9 cellular contexts compared by ENCODE assay signal in the genomic region with DNA sequence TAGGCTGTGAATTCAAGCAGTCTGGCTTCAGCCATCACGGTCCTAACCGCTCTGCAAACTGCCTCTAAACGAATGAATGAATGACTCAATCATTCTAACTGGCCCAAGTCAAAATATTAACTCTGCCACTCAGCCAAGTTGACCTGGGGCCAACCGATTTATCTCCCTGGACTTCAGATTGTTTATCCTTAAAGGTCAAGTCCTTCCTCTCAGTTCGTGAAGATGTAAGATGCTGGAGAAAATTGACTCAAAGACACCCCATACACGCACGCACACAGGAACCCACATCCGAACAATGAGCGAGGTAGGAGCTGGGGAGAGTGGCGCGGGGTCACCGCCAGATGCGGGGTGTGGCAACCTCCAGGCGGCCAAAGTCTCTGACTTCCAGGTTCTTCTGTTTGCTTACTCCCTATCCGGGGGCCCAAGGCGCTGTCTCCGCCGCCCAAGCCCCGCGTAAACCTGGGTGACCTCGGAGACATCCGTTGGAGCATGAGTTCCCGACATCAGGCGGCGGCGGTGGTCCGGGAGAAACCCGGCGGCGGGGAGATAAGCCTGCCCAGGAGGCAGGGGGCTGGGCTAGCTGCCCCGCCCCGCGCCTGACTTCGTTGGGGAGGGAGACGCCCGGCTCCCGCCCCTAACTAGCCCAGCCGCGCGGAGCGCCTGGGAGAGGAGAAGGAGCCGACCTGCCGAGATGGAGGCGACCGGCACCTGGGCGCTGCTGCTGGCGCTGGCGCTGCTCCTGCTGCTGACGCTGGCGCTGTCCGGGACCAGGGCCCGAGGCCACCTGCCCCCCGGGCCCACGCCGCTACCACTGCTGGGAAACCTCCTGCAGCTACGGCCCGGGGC. TPM values are rescaled to one million over a fixed set of nuclear protein-coding genes. Genes with fewer than 3 reads are reported as not detected.
DNase-seq lines count a peak whose midpoint lies in the region; ATAC-seq and TF ChIP-seq lines count a peak whose summit lies in the region.
"Had no signal": no experiment of that assay in that cellular context is flagged by ENCODE, and none has a peak within 500 bp of the region (broad histone marks: within the 10 kb centered on the region; RNA-seq: fewer than 3 reads in every experiment).

CYP2S1 (plus strand) TSS at position 646 of the 846 bp plus-strand sequence; CDS start at position 692, 46 bp downstream.

- intact Hi-C loops in esophagus muscularis mucosa (cut with DNase I) = no loop called here

- H3K36me3 ChIP-seq in esophagus muscularis mucosa (no peaks in the 10 kb centered on the region), osteoblast (ENCODE audit: insufficient read depth, low read length) (no peaks in the 10 kb centered on the region)

- peaks cover 0 to 96% (median 26%) of the 10 kb centered on the region in 4 donors for H3K27me3 ChIP-seq in esophagus muscularis mucosa
- peaks cover 47% of the 10 kb centered on the region for H3K27me3 ChIP-seq in osteoblast (ENCODE audit: insufficient read depth, low read length)

- ATAC-seq in SK-N-SH treated with all-trans-retinoic acid at 6 μM for 48 hours = peak; percentile 36
- no peak for ATAC-seq in HG02938 (IDR thresholded peaks at IDR 0.05; ENCODE audit: unreplicated experiment)
- no peak for ATAC-seq in HG02798 (IDR thresholded peaks at IDR 0.05; ENCODE audit: poor library complexity, unreplicated experiment)

- H3K4me1 ChIP-seq in esophagus muscularis mucosa (peaks cover 7 to 13% (median 11%) of the 10 kb centered on the region in 4 donors), osteoblast (ENCODE audit: insufficient read depth, low read length) (no peaks in the 10 kb centered on the region)

- H3K4me2 ChIP-seq in osteoblast (ENCODE audit: insufficient read depth, low read length) = no peak within 1 kb of the TSS
- H3K4me2 ChIP-seq: KMS-11 had no signal

- TF ChIP-seq CTCF in esophagus muscularis mucosa (IDR thresholded peaks at IDR 0.05) (no peak), osteoblast (IDR thresholded peaks at IDR 0.05; ENCODE audit: extremely low read depth, low read depth, low read length) (no peak)

- no peak within 1 kb of the TSS for H3K27ac ChIP-seq in esophagus muscularis mucosa (replicated peaks in 1 of 4)
- H3K27ac ChIP-seq in osteoblast (ENCODE audit: low read depth, low read length) = no peak within 1 kb of the TSS
- H3K27ac ChIP-seq: KMS-11 had no signal

- no peaks in the 10 kb centered on the region for H4K20me1 ChIP-seq in osteoblast (ENCODE audit: insufficient read depth, low read length)

- TF ChIP-seq POLR2A in esophagus muscularis mucosa (IDR thresholded peaks at IDR 0.05; ENCODE audit: low read depth) = no peak

- DNase-seq in GM03348 (ENCODE audit: low spot score) (peak; percentile 45), esophagus muscularis mucosa (ENCODE audit: extremely low spot score) (no peak), osteoblast (ENCODE audit: insufficient read length, low spot score, missing footprints) (peak; percentile 87), NCI-H1105 (lab: John Stamatoyannopoulos, UW) (no peak), NCI-H1048 (lab: John Stamatoyannopoulos, UW) (no peak)

- H2AFZ ChIP-seq in osteoblast (ENCODE audit: low read length) = no peak within 1 kb of the TSS

- H3K4me3 ChIP-seq in esophagus muscularis mucosa (peak within 1 kb of the TSS; percentile 32 to 44 (median 38)), osteoblast (ENCODE audit: insufficient read depth, low read length) (no peak within 1 kb of the TSS)

- H3K79me2 ChIP-seq in osteoblast (ENCODE audit: insufficient read depth, low read length) = no peaks in the 10 kb centered on the region

- WGBS in esophagus muscularis mucosa = 19% methylated on average over 5 of the region's 57 CpGs

- TF ChIP-seq EP300 in esophagus muscularis mucosa (IDR thresholded peaks at IDR 0.05) = no peak

- H3K9me3 ChIP-seq in esophagus muscularis mucosa = no peaks in the 10 kb centered on the region
- no peaks in the 10 kb centered on the region for H3K9me3 ChIP-seq in osteoblast (ENCODE audit: low read depth, low read length)

TF ChIP-seq in SK-N-SH treated with all-trans-retinoic acid at 6 μM for 48 hours, 23 proteins besides CTCF, POLR2A, EP300 and RAD21 (continues in another document):
- TF ChIP-seq TOX (CRISPR knock-in tag; IDR thresholded peaks at IDR 0.05; ENCODE audit: borderline replicate concordance) (no peak), ARNTL (CRISPR knock-in tag; IDR thresholded peaks at IDR 0.05; ENCODE audit: borderline replicate concordance, low read depth) (no peak), SNAI2 (CRISPR knock-in tag; IDR thresholded peaks at IDR 0.05) (no peak), ZC3H10 (CRISPR knock-in tag; IDR thresholded peaks at IDR 0.05) (no peak), ZNF565 (CRISPR knock-in tag; conservative IDR thresholded peaks at IDR 0.05; ENCODE audit: low read depth) (no peak), CSDC2 (CRISPR knock-in tag; IDR thresholded peaks at IDR 0.05) (no peak), PATZ1 (CRISPR knock-in tag; IDR thresholded peaks at IDR 0.05; ENCODE audit: borderline replicate concordance) (no peak), GLIS3 (CRISPR knock-in tag; IDR thresholded peaks at IDR 0.05) (no peak), BACH2 (CRISPR knock-in tag; IDR thresholded peaks at IDR 0.05; ENCODE audit: borderline replicate concordance) (no peak), ESRRG (CRISPR knock-in tag; IDR thresholded peaks at IDR 0.05) (no peak), TCF4 (CRISPR knock-in tag; IDR thresholded peaks at IDR 0.05; ENCODE audit: borderline replicate concordance) (no peak), PPARA (CRISPR knock-in tag; IDR thresholded peaks at IDR 0.05; ENCODE audit: borderline replicate concordance) (no peak), TSHZ2 (CRISPR knock-in tag; IDR thresholded peaks at IDR 0.05) (no peak), RARB (CRISPR knock-in tag; IDR thresholded peaks at IDR 0.05) (no peak), ZNF70 (CRISPR knock-in tag; IDR thresholded peaks at IDR 0.05) (no peak)
- TF ChIP-seq, protein P1, sequence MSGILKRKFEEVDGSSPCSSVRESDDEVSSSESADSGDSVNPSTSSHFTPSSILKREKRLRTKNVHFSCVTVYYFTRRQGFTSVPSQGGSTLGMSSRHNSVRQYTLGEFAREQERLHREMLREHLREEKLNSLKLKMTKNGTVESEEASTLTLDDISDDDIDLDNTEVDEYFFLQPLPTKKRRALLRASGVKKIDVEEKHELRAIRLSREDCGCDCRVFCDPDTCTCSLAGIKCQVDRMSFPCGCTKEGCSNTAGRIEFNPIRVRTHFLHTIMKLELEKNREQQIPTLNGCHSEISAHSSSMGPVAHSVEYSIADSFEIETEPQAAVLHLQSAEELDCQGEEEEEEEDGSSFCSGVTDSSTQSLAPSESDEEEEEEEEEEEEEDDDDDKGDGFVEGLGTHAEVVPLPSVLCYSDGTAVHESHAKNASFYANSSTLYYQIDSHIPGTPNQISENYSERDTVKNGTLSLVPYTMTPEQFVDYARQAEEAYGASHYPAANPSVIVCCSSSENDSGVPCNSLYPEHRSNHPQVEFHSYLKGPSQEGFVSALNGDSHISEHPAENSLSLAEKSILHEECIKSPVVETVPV (CRISPR knock-in tag; IDR thresholded peaks at IDR 0.05) = no peak

RNA-seq across cellular contexts. Expression of gene CYP2S1, which starts in this region (rescaled TPM):
- total RNA-seq in esophagus muscularis mucosa (1 to 10 TPM; 1.7 to 3.0 (median 2.3) TPM), osteoblast (not detected in 2 replicates)

Comparison
In these comparisons a context has a peak if more than half of its experiments do, and no peak if none do; other contexts are left out.
1. Peak in DNase-seq in osteoblast; RNA of the gene not detected or under 1 TPM.